ENCODE assay signal across 8 cellular contexts in genomic region chr4:40749717-40750460, GRCh38. TPM values are rescaled to one million over a fixed set of nuclear protein-coding genes. Genes with fewer than 3 reads are reported as not detected.
DNase-seq lines count a peak whose midpoint lies in the region; ATAC-seq and TF ChIP-seq lines count a peak whose summit lies in the region.

Gene NSUN7 (plus strand): TSS chr4:40749955. CDS start chr4:40750694, 739 bp downstream.

- peak within 1 kb of the TSS; percentile 80 to 99 (median 86) for H3K4me2 ChIP-seq in BLaER1 treated with 17β-estradiol and CSF1 and Interleukin-3, amounts not matched to agents 10 nM and 100 nM

- no peaks in the 10 kb centered on the region for H3K36me3 Mint-ChIP-seq in activated T-helper 17 cell treated with anti-CD3 and anti-CD28 coated beads, Interleukin-2, amount 50 U/mL, for 72 hours (ENCODE audit: low read depth)

- no peaks in the 10 kb centered on the region for H3K36me3 ChIP-seq in BLaER1 treated with 17β-estradiol and CSF1 and Interleukin-3, amounts not matched to agents 10 nM and 100 nM
- no peaks in the 10 kb centered on the region for H3K36me3 ChIP-seq in left ventricle myocardium inferior

- H3K27ac Mint-ChIP-seq in activated T-helper 17 cell treated with anti-CD3 and anti-CD28 coated beads, Interleukin-2, amount 50 U/mL, for 72 hours: no peak within 1 kb of the TSS

- H3K9ac ChIP-seq in BLaER1 treated with 17β-estradiol and CSF1 and Interleukin-3, amounts not matched to agents 10 nM and 100 nM: peak within 1 kb of the TSS; percentile 37 to 78 (median 67); a peak in 21 of 22 replicates

- peaks cover 5 to 14% (median 8%) of the 10 kb centered on the region in 10 experiments; a peak in 17 of 20 replicates for H3K4me1 ChIP-seq in BLaER1 treated with 17β-estradiol and CSF1 and Interleukin-3, amounts not matched to agents 10 nM and 100 nM
- peaks cover 18% of the 10 kb centered on the region for H3K4me1 ChIP-seq in left ventricle myocardium inferior

- no peak for TF ChIP-seq CTCF in left ventricle myocardium inferior (IDR thresholded peaks at IDR 0.05; ENCODE audit: borderline replicate concordance)

- peaks cover 6% of the 10 kb centered on the region for H3K4me1 Mint-ChIP-seq in activated T-helper 17 cell treated with anti-CD3 and anti-CD28 coated beads, Interleukin-2, amount 50 U/mL, for 72 hours

- ATAC-seq in GM19468 (IDR thresholded peaks at IDR 0.05; ENCODE audit: extremely low read depth, unreplicated experiment): peak; percentile 26
- peak; percentile 52 for ATAC-seq in activated T-helper 17 cell treated with anti-CD3 and anti-CD28 coated beads, Interleukin-2, amount 50 U/mL, for 72 hours (replicated peaks)
- no peak for ATAC-seq in GM21447 (IDR thresholded peaks at IDR 0.05; ENCODE audit: unreplicated experiment)

- H4K20me1 ChIP-seq in BLaER1 treated with 17β-estradiol and CSF1 and Interleukin-3, amounts not matched to agents 10 nM and 100 nM: no peaks in the 10 kb centered on the region

- peaks cover 29 to 37% (median 33%) of the 10 kb centered on the region in 11 experiments for H3K27me3 ChIP-seq in BLaER1 treated with 17β-estradiol and CSF1 and Interleukin-3, amounts not matched to agents 10 nM and 100 nM
- peaks cover 58% of the 10 kb centered on the region for H3K27me3 ChIP-seq in left ventricle myocardium inferior (ENCODE audit: low read depth)

- peaks cover 36% of the 10 kb centered on the region for H3K27me3 Mint-ChIP-seq in activated T-helper 17 cell treated with anti-CD3 and anti-CD28 coated beads, Interleukin-2, amount 50 U/mL, for 72 hours

- H3K9me3 ChIP-seq in BLaER1 treated with 17β-estradiol and CSF1 and Interleukin-3, amounts not matched to agents 10 nM and 100 nM (replicated peaks in 1 of 11): peaks cover 15 to 49% (median 28%) of the 10 kb centered on the region in 11 experiments; a peak in 21 of 22 replicates
- no peaks in the 10 kb centered on the region for H3K9me3 ChIP-seq in left ventricle myocardium inferior (replicated peaks)

- peak within 1 kb of the TSS; percentile 53 to 70 (median 59) for H3K4me3 ChIP-seq in BLaER1 treated with 17β-estradiol and CSF1 and Interleukin-3, amounts not matched to agents 10 nM and 100 nM
- H3K4me3 ChIP-seq in left ventricle myocardium inferior: peak within 1 kb of the TSS; percentile 66

- intact Hi-C loops in left ventricle myocardium inferior (cut with micrococcal nuclease) (no loop called here), posterior vena cava (cut with DNase I) (no loop called here)

- peak within 1 kb of the TSS; percentile 48 for H3K4me3 Mint-ChIP-seq in activated T-helper 17 cell treated with anti-CD3 and anti-CD28 coated beads, Interleukin-2, amount 50 U/mL, for 72 hours

- peak within 1 kb of the TSS in 9 of 11 experiments; percentile 7 to 53 (median 28); a peak in 10 of 22 replicates for H3K27ac ChIP-seq in BLaER1 treated with 17β-estradiol and CSF1 and Interleukin-3, amounts not matched to agents 10 nM and 100 nM
- H3K27ac ChIP-seq in left ventricle myocardium inferior (replicated peaks): no peak within 1 kb of the TSS

- H3K9me3 Mint-ChIP-seq in activated T-helper 17 cell treated with anti-CD3 and anti-CD28 coated beads, Interleukin-2, amount 50 U/mL, for 72 hours: no peaks in the 10 kb centered on the region

- peak; percentile 86 to 90 for DNase-seq in NCI-H2081 (lab: John Stamatoyannopoulos, UW)
- peak; percentile 36 for DNase-seq in left ventricle myocardium inferior
- peak; percentile 86 for DNase-seq in posterior vena cava (ENCODE audit: low spot score)
- no peak for DNase-seq in NCI-H1694 treated with DMSO at 0.1 percent for 48 hours (lab: John Stamatoyannopoulos, UW)

RNA-seq across cellular contexts. Expression of gene NSUN7, which starts in this region (rescaled TPM):
- under 1 TPM in 1 of 2 donors, not detected in 1; 0.50 TPM for total RNA-seq in activated T-helper 17 cell treated with anti-CD3 and anti-CD28 coated beads, Interleukin-2, amount 50 U/mL, for 72 hours
- 0.91 TPM for total RNA-seq in left ventricle myocardium inferior
- under 1 TPM; 0.52 to 0.65 TPM for total RNA-seq in posterior vena cava

Comparison
In these comparisons a context has a peak if more than half of its experiments do, and no peak if none do; other contexts are left out.
1. Peak in ATAC-seq in activated T-helper 17 cell treated with anti-CD3 and anti-CD28 coated beads, Interleukin-2, amount 50 U/mL, for 72 hours; RNA of the gene not detected or under 1 TPM.
2. Peak in DNase-seq and H3K4me3 ChIP-seq in left ventricle myocardium inferior; RNA of the gene not detected or under 1 TPM.
3. Peak in DNase-seq in posterior vena cava; RNA of the gene not detected or under 1 TPM.